10 cellular contexts compared by ENCODE assay signal in the genomic region with DNA sequence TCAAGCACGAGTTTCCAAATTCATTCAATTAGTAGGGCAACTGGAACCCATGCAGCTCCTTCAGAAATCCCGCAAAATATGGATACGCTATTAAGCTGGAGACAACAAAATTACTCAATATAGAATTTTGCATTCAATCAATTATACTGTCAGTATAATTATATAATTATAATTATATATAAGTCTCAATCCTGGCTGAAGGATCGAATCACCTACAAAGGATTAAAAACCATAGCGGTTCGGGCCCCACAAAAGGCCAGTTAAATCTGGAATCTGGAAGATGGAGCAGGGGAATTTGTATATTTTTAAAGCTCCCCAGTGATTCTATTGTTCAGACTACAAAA. TPM values are rescaled to one million over a fixed set of nuclear protein-coding genes. Genes with fewer than 3 reads are reported as not detected.
A peak's percentile ranks its signal among the peaks of the same experiment; 100 is the strongest.
DNase-seq lines count a peak whose midpoint lies in the region; ATAC-seq and TF ChIP-seq lines count a peak whose summit lies in the region.
"Had no signal": no experiment of that assay in that cellular context is flagged by ENCODE, and none has a peak within 500 bp of the region (broad histone marks: within the 10 kb centered on the region; RNA-seq: fewer than 3 reads in every experiment).

No MANE protein-coding gene starts in this region.

- BruUV-seq in A673 (replicated peaks; lab: Mats Ljungman, UMichigan) (no TSS peak), PC-3 (replicated peaks; lab: Mats Ljungman, UMichigan) (no TSS peak)

- H4K20me1 ChIP-seq in PC-3 (ENCODE audit: low read length) (no peaks in the 10 kb centered on the region), hepatocyte (ENCODE audit: insufficient read depth, poor library complexity, severe bottlenecking) (no peaks in the 10 kb centered on the region)

- no peak for ATAC-seq in CD4-positive, alpha-beta T cell (ENCODE audit: poor library complexity)
- ATAC-seq in PC-3 (no peak), GM19395 (IDR thresholded peaks at IDR 0.05; ENCODE audit: unreplicated experiment) (no peak), HG02798 (IDR thresholded peaks at IDR 0.05; ENCODE audit: poor library complexity, unreplicated experiment) (no peak)

- no peaks in the 10 kb centered on the region for H3K27me3 ChIP-seq in A673 (replicated peaks; ENCODE audit: insufficient read depth, low read depth, low read length, poor library complexity)
- peaks cover 16% of the 10 kb centered on the region for H3K27me3 ChIP-seq in CD4-positive, alpha-beta T cell (ENCODE audit: control insufficient read depth, insufficient read depth, low read length)
- H3K27me3 ChIP-seq in PC-3 (ENCODE audit: low read length), result no peaks in the 10 kb centered on the region
- H3K27me3 ChIP-seq in hepatocyte, result no peaks in the 10 kb centered on the region
- H3K27me3 ChIP-seq: BLaER1 treated with 17β-estradiol and CSF1 and Interleukin-3, amounts not matched to agents 10 nM and 100 nM; Peyer's patch had no signal

- POLR2A ChIA-PET in A673 (lab: Charles Lee; ENCODE audit: low non-redundant PET) (interaction anchor here (0.6 kb wide), 1 partner anchor 448 kb away, joined by 4 read pairs; no protein-coding TSS in a partner anchor), PC-3 (lab: Charles Lee; ENCODE audit: unreplicated experiment) (no interaction called here)
- POLR2A ChIA-PET in CD4-positive, alpha-beta T cell (lab: Charles Lee), result no interaction called here

- TF ChIP-seq CTCF in A673 (conservative IDR thresholded peaks at IDR 0.05; ENCODE audit: low read depth, low read length), result 0 out of 2 replicates have a peak, but pooled peaks have one; percentile 8
- peak; percentile 1 for TF ChIP-seq CTCF in CD4-positive, alpha-beta T cell (IDR thresholded peaks at IDR 0.05)
- no peak for TF ChIP-seq CTCF in PC-3 (conservative IDR thresholded peaks at IDR 0.05; ENCODE audit: low read depth, low read length)
- no peak for TF ChIP-seq CTCF in hepatocyte (IDR thresholded peaks at IDR 0.05; ENCODE audit: poor library complexity)

- H3K4me2 ChIP-seq in PC-3 (ENCODE audit: low read length), result 0 out of 2 replicates have a peak overlapping the region, but pooled peaks have one; percentile 59
- peak overlapping the region; percentile 55 for H3K4me2 ChIP-seq in hepatocyte

- H3K36me3 ChIP-seq in A673 (ENCODE audit: insufficient read depth, low read length, poor library complexity, severe bottlenecking) (no peaks in the 10 kb centered on the region), PC-3 (ENCODE audit: low read depth, low read length) (no peaks in the 10 kb centered on the region), hepatocyte (replicated peaks; ENCODE audit: insufficient read depth, low read depth) (no peaks in the 10 kb centered on the region)
- H3K36me3 ChIP-seq: BLaER1 treated with 17β-estradiol and CSF1 and Interleukin-3, amounts not matched to agents 10 nM and 100 nM; Peyer's patch had no signal

- H3K9me3 Mint-ChIP-seq in CD4-positive, alpha-beta T cell, result no peaks in the 10 kb centered on the region

- H3K27ac ChIP-seq in A673 (ENCODE audit: low read depth, low read length, poor library complexity, severe bottlenecking), result no peak overlapping the region
- no peak overlapping the region for H3K27ac ChIP-seq in CD4-positive, alpha-beta T cell (ENCODE audit: low read depth, low read length)
- no peak overlapping the region for H3K27ac ChIP-seq in PC-3 (ENCODE audit: low read length)
- H3K27ac ChIP-seq in hepatocyte, result no peak overlapping the region
- H3K27ac ChIP-seq: BLaER1 treated with 17β-estradiol and CSF1 and Interleukin-3, amounts not matched to agents 10 nM and 100 nM; Peyer's patch had no signal

- no peaks in the 10 kb centered on the region for H3K36me3 Mint-ChIP-seq in CD4-positive, alpha-beta T cell (ENCODE audit: low read depth)

- WGBS in hepatocyte (ENCODE audit: low lambda C conversion rate, missing lambda C conversion rate), result 56% methylated on average over 6 of the region's 6 CpGs

- no peaks in the 10 kb centered on the region for H3K79me2 ChIP-seq in PC-3 (ENCODE audit: low read length)
- H3K79me2 ChIP-seq in hepatocyte, result no peaks in the 10 kb centered on the region

- H3K27me3 Mint-ChIP-seq in CD4-positive, alpha-beta T cell, result peaks cover 54% of the 10 kb centered on the region

- no peak for DNase-seq in A673 (ENCODE audit: low spot score)
- DNase-seq in CD4-positive, alpha-beta T cell, result no peak
- DNase-seq in PC-3, result no peak
- DNase-seq in hepatocyte (ENCODE audit: low spot score), result no peak
- DNase-seq in NCI-H226, result no peak
- no peak for DNase-seq in GDM1 (lab: John Stamatoyannopoulos, UW)

- peaks cover 31% of the 10 kb centered on the region for H3K4me1 ChIP-seq in A673 (ENCODE audit: insufficient read depth, low read length, poor library complexity, severe bottlenecking)
- H3K4me1 ChIP-seq in PC-3 (ENCODE audit: insufficient read depth, low read length), result no peaks in the 10 kb centered on the region
- H3K4me1 ChIP-seq in hepatocyte (ENCODE audit: insufficient read depth), result peaks cover 5% of the 10 kb centered on the region
- H3K4me1 ChIP-seq: Peyer's patch had no signal

- no peak overlapping the region for H3K4me3 Mint-ChIP-seq in CD4-positive, alpha-beta T cell

- peaks cover 18% of the 10 kb centered on the region for H3K4me1 Mint-ChIP-seq in CD4-positive, alpha-beta T cell (ENCODE audit: low read depth)

- CTCF ChIA-PET in A673 (lab: Charles Lee), result interaction anchor here (1.1 kb wide), 1 partner anchor 246 kb away, joined by 3 read pairs; no protein-coding TSS in a partner anchor
- CTCF ChIA-PET in CD4-positive, alpha-beta T cell (lab: Charles Lee), result interaction anchor here (1.4 to 2.6 kb wide), 2 partner anchors 10 to 56 kb away, joined by 4 to 6 read pairs; a partner anchor contains a TSS
- CTCF ChIA-PET in PC-3 (lab: Charles Lee), result no interaction called here

- H3K9me3 ChIP-seq in A673 (ENCODE audit: low read depth, low read length, poor library complexity, severe bottlenecking), result no peaks in the 10 kb centered on the region
- H3K9me3 ChIP-seq in CD4-positive, alpha-beta T cell (ENCODE audit: control insufficient read depth, low read length), result no peaks in the 10 kb centered on the region
- H3K9me3 ChIP-seq in PC-3 (ENCODE audit: low read length), result no peaks in the 10 kb centered on the region
- H3K9me3 ChIP-seq in hepatocyte (ENCODE audit: low read depth), result no peaks in the 10 kb centered on the region
- H3K9me3 ChIP-seq: BLaER1 treated with 17β-estradiol and CSF1 and Interleukin-3, amounts not matched to agents 10 nM and 100 nM; Peyer's patch had no signal

- intact Hi-C loops in A673 (cut with micrococcal nuclease; ENCODE audit: unreplicated experiment) (loop anchor here (1.0 to 10.0 kb wide), 3 partner anchors 251 to 538 kb away; no protein-coding TSS in a partner anchor), PC-3 (cut with micrococcal nuclease) (loop anchor here (1.0 to 5.0 kb wide), 3 partner anchors 60 to 252 kb away; a partner anchor contains a TSS)
- intact Hi-C loops in CD4-positive, alpha-beta T cell (cut with DNase I, micrococcal nuclease), result no loop called here

- H3K27ac Mint-ChIP-seq in CD4-positive, alpha-beta T cell, result no peak overlapping the region

- no peaks in the 10 kb centered on the region for H3F3A ChIP-seq in PC-3 (ENCODE audit: low read length, unreplicated experiment)

- H3K9me2 ChIP-seq in PC-3 (replicated peaks; ENCODE audit: low read length) (no peaks in the 10 kb centered on the region), hepatocyte (replicated peaks; ENCODE audit: insufficient read depth) (no peaks in the 10 kb centered on the region)

- no peak overlapping the region for H3K4me3 ChIP-seq in A673 (ENCODE audit: low read depth, low read length, poor library complexity, severe bottlenecking)
- H3K4me3 ChIP-seq in PC-3 (ENCODE audit: low read length), result no peak overlapping the region
- no peak overlapping the region for H3K4me3 ChIP-seq in hepatocyte
- H3K4me3 ChIP-seq: BLaER1 treated with 17β-estradiol and CSF1 and Interleukin-3, amounts not matched to agents 10 nM and 100 nM; Peyer's patch had no signal

- no peak overlapping the region for H3K9ac ChIP-seq in PC-3 (ENCODE audit: low read length)
- H3K9ac ChIP-seq: BLaER1 treated with 17β-estradiol and CSF1 and Interleukin-3, amounts not matched to agents 10 nM and 100 nM had no signal

- H2AFZ ChIP-seq in PC-3 (ENCODE audit: low read length) (peak overlapping the region; percentile 48; the same call in 1 of the 2 replicates), hepatocyte (no peak overlapping the region)

RNA-seq across cellular contexts. Expression of a gene that starts 55.7 kb away (rescaled TPM):
- 14.0 and 14.4 TPM in 2 replicates for total RNA-seq in A673 (2021)
- total RNA-seq in CD4-positive, alpha-beta T cell, result 10 to 100 TPM; 52.8 to 53.7 TPM
- 3.7 and 4.6 TPM in 2 replicates for total RNA-seq in PC-3 (2014; rRNA removed)
- 23.8 and 24.6 TPM in 2 replicates for total RNA-seq in hepatocyte
- 9.5 and 18.0 TPM in 2 replicates for polyA plus RNA-seq in hepatocyte

Comparison
In these comparisons a context has a peak if more than half of its experiments do, and no peak if none do; other contexts are left out.
1. CTCF ChIP-seq: peak in A673 (single experiment) and CD4-positive, alpha-beta T cell (single experiment); none in PC-3 (single experiment) and hepatocyte (single experiment).
2. intact Hi-C loops: an anchor here in A673 (1.0 to 10.0 kb wide) and PC-3 (1.0 to 5.0 kb wide); none called in CD4-positive, alpha-beta T cell.